30 cellular contexts compared by ENCODE assay signal in genomic region chr6:44696686-44697085, GRCh38.
DNase-seq lines count a peak whose midpoint lies in the region; ATAC-seq and TF ChIP-seq lines count a peak whose summit lies in the region.
"Had no signal": no experiment of that assay in that cellular context is flagged by ENCODE, and none has a peak within 500 bp of the region (broad histone marks: within the 10 kb centered on the region; RNA-seq: fewer than 3 reads in every experiment).

No MANE protein-coding gene starts in this region.

- H3K4me1 Mint-ChIP-seq in nephron progenitor cell: peaks cover 6% of the 10 kb centered on the region
- peaks cover 2% of the 10 kb centered on the region for H3K4me1 Mint-ChIP-seq in activated CD8-positive, alpha-beta T cell treated with anti-CD3 and anti-CD28 coated beads, Interleukin-2, amount 10 ng/mL, durations not matched to agents 7 days and 5 days (ENCODE audit: low read depth)
- H3K4me1 Mint-ChIP-seq: memory B cell had no signal

- H4K20me1 ChIP-seq in IMR-90 (ENCODE audit: insufficient read depth, low read length): no peaks in the 10 kb centered on the region

- H4K5ac ChIP-seq in IMR-90 (ENCODE audit: low read depth, low read length): no peak overlapping the region

- peak overlapping the region; percentile 46 for H2AFZ ChIP-seq in IMR-90 (replicated peaks; ENCODE audit: low read length, poor library complexity)
- H2AFZ ChIP-seq: hepatocyte had no signal

- no peak overlapping the region for H2AK5ac ChIP-seq in IMR-90 (ENCODE audit: low read depth, low read length)

- no peak overlapping the region for H2BK15ac ChIP-seq in IMR-90 (ENCODE audit: low read depth, low read length)

- H3K27ac Mint-ChIP-seq in nephron progenitor cell: peak overlapping the region; percentile 42
- H3K27ac Mint-ChIP-seq in activated CD8-positive, alpha-beta T cell treated with anti-CD3 and anti-CD28 coated beads, Interleukin-2, amount 10 ng/mL, durations not matched to agents 7 days and 5 days: no peak overlapping the region
- H3K27ac Mint-ChIP-seq: activated CD4-positive, alpha-beta memory T cell treated with anti-CD3 and anti-CD28 coated beads, Interleukin-2, amount 10 ng/mL, durations not matched to agents 7 days and 5 days; activated naive CD4-positive, alpha-beta T cell treated with anti-CD3 and anti-CD28 coated beads, Interleukin-2, amount 50 U/mL, for 72 hours; activated T-helper 2 cell treated with anti-CD3 and anti-CD28 coated beads, Interferon-gamma antibody, Interleukin-2, Interleukin-4, amounts not matched to agents 10 μg/mL and 5 μg/mL and 100 μg/mL, durations not matched to agents 14 hours and 24 hours and 36 hours; endodermal cell; memory B cell; naive thymus-derived CD4-positive, alpha-beta T cell; T-helper 17 cell had no signal

- no peaks in the 10 kb centered on the region for H3K9me3 Mint-ChIP-seq in nephron progenitor cell
- H3K9me3 Mint-ChIP-seq in activated CD8-positive, alpha-beta T cell treated with anti-CD3 and anti-CD28 coated beads, Interleukin-2, amount 10 ng/mL, durations not matched to agents 7 days and 5 days (ENCODE audit: insufficient read depth): peaks cover 4% of the 10 kb centered on the region
- H3K9me3 Mint-ChIP-seq: activated naive CD4-positive, alpha-beta T cell treated with anti-CD3 and anti-CD28 coated beads, Interleukin-2, amount 50 U/mL, for 72 hours; activated T-helper 2 cell treated with anti-CD3 and anti-CD28 coated beads, Interferon-gamma antibody, Interleukin-2, Interleukin-4, amounts not matched to agents 10 μg/mL and 5 μg/mL and 100 μg/mL, durations not matched to agents 14 hours and 24 hours and 36 hours; endodermal cell; memory B cell had no signal

- H2BK5ac ChIP-seq in IMR-90 (ENCODE audit: low read depth, low read length, poor library complexity, severe bottlenecking): no peak overlapping the region

- CTCF ChIA-PET in IMR-90 (lab: Yijun Ruan, JAX): no interaction called here
- CTCF ChIA-PET in activated CD8-positive, alpha-beta T cell treated with anti-CD3 and anti-CD28 coated beads, Interleukin-2, amount 10 ng/mL, durations not matched to agents 7 days and 5 days (lab: Charles Lee): no interaction called here

- H3K4me1 ChIP-seq in IMR-90 (ENCODE audit: control insufficient read depth, insufficient read depth, low read length): no peaks in the 10 kb centered on the region
- H3K4me1 ChIP-seq in adrenal gland (replicated peaks in 1 of 2): no peaks in the 10 kb centered on the region
- H3K4me1 ChIP-seq: A549, gastroesophageal sphincter, tibial nerve had no signal

- H3K27me3 ChIP-seq in IMR-90 (ENCODE audit: control insufficient read depth, insufficient read depth, low read length): peaks cover 53% of the 10 kb centered on the region
- H3K27me3 ChIP-seq in adrenal gland: peaks cover 2% of the 10 kb centered on the region
- H3K27me3 ChIP-seq: esophagus muscularis mucosa, gastroesophageal sphincter, hepatocyte, tibial nerve had no signal

- POLR2A ChIA-PET in IMR-90 (lab: Charles Lee; ENCODE audit: unreplicated experiment): no interaction called here
- POLR2A ChIA-PET in activated CD8-positive, alpha-beta T cell treated with anti-CD3 and anti-CD28 coated beads, Interleukin-2, amount 10 ng/mL, durations not matched to agents 7 days and 5 days (lab: Charles Lee): no interaction called here

- TF ChIP-seq POLR2A in IMR-90 (IDR thresholded peaks at IDR 0.05; ENCODE audit: low read depth, low read length) (no peak), adrenal gland (IDR thresholded peaks at IDR 0.05) (no peak)

- H3K23ac ChIP-seq in IMR-90 (ENCODE audit: low read depth, low read length): no peak overlapping the region

- no peak overlapping the region for H3K4me3 Mint-ChIP-seq in nephron progenitor cell
- no peak overlapping the region for H3K4me3 Mint-ChIP-seq in activated CD8-positive, alpha-beta T cell treated with anti-CD3 and anti-CD28 coated beads, Interleukin-2, amount 10 ng/mL, durations not matched to agents 7 days and 5 days
- H3K4me3 Mint-ChIP-seq: activated CD4-positive, alpha-beta memory T cell treated with anti-CD3 and anti-CD28 coated beads, Interleukin-2, amount 10 ng/mL, durations not matched to agents 7 days and 5 days; endodermal cell; memory B cell; naive thymus-derived CD4-positive, alpha-beta T cell; T-helper 17 cell had no signal

- no peaks in the 10 kb centered on the region for H3K9me1 ChIP-seq in IMR-90 (ENCODE audit: insufficient read depth, low read length)

- TF ChIP-seq RAD21 in IMR-90 (IDR thresholded peaks at IDR 0.05; ENCODE audit: low read length): no peak

- DNase-seq in EH (ENCODE audit: low read depth): peak; percentile 13
- DNase-seq in IMR-90: no peak
- DNase-seq in coronary artery (ENCODE audit: low spot score): peak; percentile 45
- DNase-seq in nephron progenitor cell: no peak
- no peak for DNase-seq in DMS153 (lab: John Stamatoyannopoulos, UW)
- no peak for DNase-seq in T-helper 1 cell
- DNase-seq in activated CD8-positive, alpha-beta T cell treated with anti-CD3 and anti-CD28 coated beads, Interleukin-2, amount 10 ng/mL, durations not matched to agents 7 days and 5 days: no peak
- DNase-seq in adrenal gland: no peak
- DNase-seq: activated CD4-positive, alpha-beta memory T cell treated with anti-CD3 and anti-CD28 coated beads, Interleukin-2, amount 10 ng/mL, durations not matched to agents 7 days and 5 days; activated CD4-positive, CD25-positive, alpha-beta regulatory T cell treated with anti-CD3 and anti-CD28 coated beads, Interleukin-2, amount 50 U/mL, for 72 hours; caudate nucleus; DMS53; left cardiac atrium; naive thymus-derived CD4-positive, alpha-beta T cell; NCI-H1092 treated with DMSO at 0.1 percent for 48 hours; NCI-H187; NCI-H526; occipital lobe; stimulated activated CD4-positive, alpha-beta T cell treated with anti-CD3 and anti-CD28 coated beads, Interleukin-1b, Interleukin-23, amount 100 ng/mL, for 48 hours; T-helper 17 cell had no signal

- no peak overlapping the region for H4K91ac ChIP-seq in IMR-90 (ENCODE audit: insufficient read depth, low read depth, low read length)

- H3K4me2 ChIP-seq in IMR-90 (ENCODE audit: low read depth, low read length): no peak overlapping the region
- H3K4me2 ChIP-seq: A549, hepatocyte had no signal

- WGBS in IMR-90 (ENCODE audit: extremely low coverage in 2 of 2, insufficient read length in 1 of 2), 2 experiments: 67% methylated on average over 5 of the region's 6 CpGs; no CpG with 5 or more reads in 1 of the 2 experiments
- WGBS in adrenal gland, 4 donors: 86 to 96% (median 92%) methylated on average over 6 of the region's 6 CpGs

- no peaks in the 10 kb centered on the region; the same call in 1 of the 2 replicates for H3K9me3 ChIP-seq in IMR-90 (ENCODE audit: control insufficient read depth, insufficient read depth, low read length)
- no peaks in the 10 kb centered on the region for H3K9me3 ChIP-seq in adrenal gland (replicated peaks in 1 of 3)
- H3K9me3 ChIP-seq: A549, esophagus muscularis mucosa, gastroesophageal sphincter, tibial nerve had no signal

- TF ChIP-seq CTCF in IMR-90 (conservative IDR thresholded peaks at IDR 0.05; ENCODE audit: low read depth, low read length) (no peak), coronary artery (IDR thresholded peaks at IDR 0.05) (no peak), nephron progenitor cell (IDR thresholded peaks at IDR 0.05) (no peak), adrenal gland (IDR thresholded peaks at IDR 0.05) (no peak)

- H3K36me3 Mint-ChIP-seq in nephron progenitor cell (ENCODE audit: low read depth): no peaks in the 10 kb centered on the region
- H3K36me3 Mint-ChIP-seq in activated CD8-positive, alpha-beta T cell treated with anti-CD3 and anti-CD28 coated beads, Interleukin-2, amount 10 ng/mL, durations not matched to agents 7 days and 5 days (ENCODE audit: low read depth): no peaks in the 10 kb centered on the region
- H3K36me3 Mint-ChIP-seq: activated naive CD4-positive, alpha-beta T cell treated with anti-CD3 and anti-CD28 coated beads, Interleukin-2, amount 50 U/mL, for 72 hours; memory B cell had no signal

- H3K18ac ChIP-seq in IMR-90 (ENCODE audit: low read depth, low read length): no peak overlapping the region

- no peak overlapping the region for H2BK120ac ChIP-seq in IMR-90 (ENCODE audit: low read depth, low read length)

- intact Hi-C loops in IMR-90 (cut with micrococcal nuclease) (no loop called here), adrenal gland (cut with DNase I) (no loop called here)

- H4K8ac ChIP-seq in IMR-90 (ENCODE audit: low read depth in 2 of 2, low read length in 2 of 2): no peak overlapping the region

- H3K27me3 Mint-ChIP-seq in nephron progenitor cell (ENCODE audit: low read depth, poor library complexity): no peaks in the 10 kb centered on the region
- no peaks in the 10 kb centered on the region for H3K27me3 Mint-ChIP-seq in activated CD8-positive, alpha-beta T cell treated with anti-CD3 and anti-CD28 coated beads, Interleukin-2, amount 10 ng/mL, durations not matched to agents 7 days and 5 days (ENCODE audit: low read depth)
- H3K27me3 Mint-ChIP-seq: activated CD4-positive, alpha-beta memory T cell treated with anti-CD3 and anti-CD28 coated beads, Interleukin-2, amount 10 ng/mL, durations not matched to agents 7 days and 5 days; memory B cell; T-helper 17 cell had no signal

- no peaks in the 10 kb centered on the region for H3K79me1 ChIP-seq in IMR-90 (ENCODE audit: low read depth in 1 of 2, low read length in 2 of 2)

- no peak overlapping the region for H3K4me3 ChIP-seq in IMR-90 (ENCODE audit: insufficient read depth, low read depth, low read length)
- no peak overlapping the region for H3K4me3 ChIP-seq in coronary artery
- H3K4me3 ChIP-seq in adrenal gland: no peak overlapping the region
- H3K4me3 ChIP-seq: A549, esophagus muscularis mucosa, gastroesophageal sphincter, hepatocyte, skin epidermis, tibial nerve had no signal

- no peak for ATAC-seq in IMR-90 (ENCODE audit: low read depth)
- no peak for ATAC-seq in activated CD8-positive, alpha-beta T cell treated with anti-CD3 and anti-CD28 coated beads, Interleukin-2, amount 10 ng/mL, durations not matched to agents 7 days and 5 days
- ATAC-seq: A549; activated naive CD4-positive, alpha-beta T cell treated with anti-CD3 and anti-CD28 coated beads, Interleukin-2, amount 50 U/mL, for 72 hours; gastroesophageal sphincter; T-helper 17 cell had no signal

- dilution Hi-C loops in IMR-90 (cut with HindIII; ENCODE audit: low sequenced_read_pairs, unreplicated experiment): no loop called here

- no peak overlapping the region for H3K4ac ChIP-seq in IMR-90 (ENCODE audit: low read depth, low read length)

- BruUV-seq in IMR-90 (replicated peaks; lab: Mats Ljungman, UMichigan): no TSS peak

- no peak overlapping the region for H3K14ac ChIP-seq in IMR-90 (replicated peaks; ENCODE audit: low read depth, low read length)

- H2BK20ac ChIP-seq in IMR-90 (ENCODE audit: low read depth, low read length): no peak overlapping the region

- no peak overlapping the region for H2AK9ac ChIP-seq in IMR-90 (replicated peaks; ENCODE audit: low read depth, low read length, poor library complexity)

- H3K27ac ChIP-seq in IMR-90 (ENCODE audit: insufficient read depth, low read length) (no peak overlapping the region), coronary artery (no peak overlapping the region), adrenal gland (no peak overlapping the region)
- H3K27ac ChIP-seq: A549, esophagus muscularis mucosa, gastroesophageal sphincter, hepatocyte, tibial nerve had no signal

- in situ Hi-C loops in IMR-90 (cut with MboI; ENCODE audit: low sequenced_read_pairs): no loop called here

- no peak overlapping the region for H3K56ac ChIP-seq in IMR-90 (ENCODE audit: extremely low read depth, insufficient read depth, low read length)

- no peak overlapping the region for H3K9ac ChIP-seq in IMR-90 (ENCODE audit: low read depth, low read length)

- H3K36me3 ChIP-seq in IMR-90 (ENCODE audit: control insufficient read depth, insufficient read depth, low read length) (no peaks in the 10 kb centered on the region), adrenal gland (replicated peaks in 1 of 2) (no peaks in the 10 kb centered on the region)
- H3K36me3 ChIP-seq: esophagus muscularis mucosa, gastroesophageal sphincter, tibial nerve had no signal

Comparison
In these comparisons a context has a peak if more than half of its experiments do, and no peak if none do; other contexts are left out.
1. DNase-seq: peak in EH (single experiment) and coronary artery (single experiment); none in IMR-90 (single experiment), nephron progenitor cell (single experiment), DMS153 (single experiment), T-helper 1 cell (0 of 5), activated CD8-positive, alpha-beta T cell treated with anti-CD3 and anti-CD28 coated beads, Interleukin-2, amount 10 ng/mL, durations not matched to agents 7 days and 5 days (single experiment) and adrenal gland (0 of 7).